Comparison of ENCODE assay signal across 1 cellular context in genomic region chr3:95926904-95927501, GRCh38.
TF ChIP-seq lines count a peak whose summit lies in the region.

No MANE protein-coding gene starts in this region.

TF ChIP-seq in IMR-90, 13 proteins besides CTCF, POLR2A, EP300 and RAD21:
- TF ChIP-seq ELK1 (IDR thresholded peaks at IDR 0.05; ENCODE audit: borderline replicate concordance, low read depth, low read length): no peak
